Comparison of ENCODE assay signal across 19 cellular contexts in genomic region chr14:64005822-64006221, GRCh38.
"Had no signal": no experiment of that assay in that cellular context is flagged by ENCODE, and none has a peak within 500 bp of the region (broad histone marks: within the 10 kb centered on the region; RNA-seq: fewer than 3 reads in every experiment).

No MANE protein-coding gene starts in this region.

- H3K4me1 Mint-ChIP-seq: activated CD4-positive, alpha-beta T cell treated with anti-CD3 and anti-CD28 coated beads, Interleukin-2, amount 10 ng/mL, durations not matched to agents 24 days and 14 days; activated naive CD8-positive, alpha-beta T cell treated with anti-CD3 and anti-CD28 coated beads, Interleukin-2, amount 10 ng/mL, durations not matched to agents 7 days and 5 days; nephron progenitor cell; WTC11 had no signal

- DNase-seq: activated CD4-positive, alpha-beta T cell treated with anti-CD3 and anti-CD28 coated beads, Interleukin-2, amount 10 ng/mL, durations not matched to agents 24 days and 14 days; activated effector memory CD4-positive, alpha-beta T cell treated with Interleukin-2 at 50 U/mL for 16 hours; activated naive CD8-positive, alpha-beta T cell treated with anti-CD3 and anti-CD28 coated beads, Interleukin-2, amount 10 ng/mL, durations not matched to agents 7 days and 5 days; anterior cingulate cortex; foreskin keratinocyte; heart right ventricle; islet precursor cell; left ventricle myocardium inferior; nephron progenitor cell; psoas muscle; spleen; stimulated activated CD4-positive, alpha-beta T cell treated with anti-CD3 and anti-CD28 coated beads, Interleukin-1b, Interleukin-23, amount 100 ng/mL, for 48 hours; stimulated activated naive B cell treated with anti-CD40 and anti-IgM and Interleukin-4, amounts not matched to agents 10 μg/mL and 1 μg/mL and 100 μg/mL, for 72 hours; upper lobe of left lung had no signal

- H3K4me3 Mint-ChIP-seq: activated CD4-positive, alpha-beta T cell treated with anti-CD3 and anti-CD28 coated beads, Interleukin-2, amount 10 ng/mL, durations not matched to agents 24 days and 14 days; activated naive CD8-positive, alpha-beta T cell treated with anti-CD3 and anti-CD28 coated beads, Interleukin-2, amount 10 ng/mL, durations not matched to agents 7 days and 5 days; memory B cell; nephron progenitor cell; stimulated activated naive B cell treated with anti-CD40 and anti-IgM and Interleukin-4, amounts not matched to agents 10 μg/mL and 1 μg/mL and 100 μg/mL, for 72 hours; WTC11 had no signal

- H3K9me3 Mint-ChIP-seq: activated CD4-positive, alpha-beta T cell treated with anti-CD3 and anti-CD28 coated beads, Interleukin-2, amount 10 ng/mL, durations not matched to agents 24 days and 14 days; activated naive CD8-positive, alpha-beta T cell treated with anti-CD3 and anti-CD28 coated beads, Interleukin-2, amount 10 ng/mL, durations not matched to agents 7 days and 5 days; memory B cell; nephron progenitor cell; stimulated activated naive B cell treated with anti-CD40 and anti-IgM and Interleukin-4, amounts not matched to agents 10 μg/mL and 1 μg/mL and 100 μg/mL, for 72 hours; WTC11 had no signal

- H3K36me3 ChIP-seq: breast epithelium had no signal

- H3K27ac ChIP-seq: breast epithelium, foreskin keratinocyte, heart right ventricle, left ventricle myocardium inferior, psoas muscle, spleen, upper lobe of left lung had no signal

- ATAC-seq: esophagus mucosa, foreskin keratinocyte, heart right ventricle, psoas muscle, sciatic nerve, WTC11 had no signal

- H3K27me3 ChIP-seq: breast epithelium, foreskin keratinocyte, heart right ventricle, spleen, upper lobe of left lung had no signal

- H3K9me3 ChIP-seq: breast epithelium, left ventricle myocardium inferior, psoas muscle, spleen, upper lobe of left lung had no signal

- H3K27me3 Mint-ChIP-seq: activated CD4-positive, alpha-beta T cell treated with anti-CD3 and anti-CD28 coated beads, Interleukin-2, amount 10 ng/mL, durations not matched to agents 24 days and 14 days; activated naive CD8-positive, alpha-beta T cell treated with anti-CD3 and anti-CD28 coated beads, Interleukin-2, amount 10 ng/mL, durations not matched to agents 7 days and 5 days; memory B cell; stimulated activated naive B cell treated with anti-CD40 and anti-IgM and Interleukin-4, amounts not matched to agents 10 μg/mL and 1 μg/mL and 100 μg/mL, for 72 hours had no signal

- H3K4me3 ChIP-seq: breast epithelium, heart right ventricle, left ventricle myocardium inferior, psoas muscle, spleen, upper lobe of left lung had no signal

- H3K27ac Mint-ChIP-seq: activated CD4-positive, alpha-beta T cell treated with anti-CD3 and anti-CD28 coated beads, Interleukin-2, amount 10 ng/mL, durations not matched to agents 24 days and 14 days; activated naive CD8-positive, alpha-beta T cell treated with anti-CD3 and anti-CD28 coated beads, Interleukin-2, amount 10 ng/mL, durations not matched to agents 7 days and 5 days; memory B cell; stimulated activated naive B cell treated with anti-CD40 and anti-IgM and Interleukin-4, amounts not matched to agents 10 μg/mL and 1 μg/mL and 100 μg/mL, for 72 hours had no signal

- H3K4me1 ChIP-seq: breast epithelium, foreskin keratinocyte, heart right ventricle, left ventricle myocardium inferior, psoas muscle, spleen, upper lobe of left lung had no signal
